20 cellular contexts compared by ENCODE assay signal in genomic region chrX:11336201-11336600, GRCh38. TPM values are rescaled to one million over a fixed set of nuclear protein-coding genes. Genes with fewer than 3 reads are reported as not detected.
DNase-seq lines count a peak whose midpoint lies in the region; FAIRE-seq and TF ChIP-seq lines count a peak whose summit lies in the region.
"Had no signal": no experiment of that assay in that cellular context is flagged by ENCODE, and none has a peak within 500 bp of the region (broad histone marks: within the 10 kb centered on the region; RNA-seq: fewer than 3 reads in every experiment).

No MANE protein-coding gene starts in this region.

- peak overlapping the region; percentile 18 for H3K27ac ChIP-seq in DOHH2 (ENCODE audit: low read depth, low read length)
- H3K27ac ChIP-seq: SK-N-MC had no signal

- H3K36me3 ChIP-seq in DOHH2 (ENCODE audit: control insufficient read depth, low read length): no peaks in the 10 kb centered on the region

- no peaks in the 10 kb centered on the region for H3F3A ChIP-seq in DOHH2 (ENCODE audit: control insufficient read depth, insufficient read depth)

- no peaks in the 10 kb centered on the region for H3K27me3 ChIP-seq in DOHH2 (ENCODE audit: control insufficient read depth, low read length)

- H3K79me2 ChIP-seq in DOHH2 (ENCODE audit: control insufficient read depth, low read length): no peaks in the 10 kb centered on the region

- DNase-seq in NCI-H1417 (lab: John Stamatoyannopoulos, UW) (peak in 2 of 3 experiments; percentile 39 to 86), NCI-H69 (lab: John Stamatoyannopoulos, UW) (peak; percentile 79), dermis microvascular lymphatic vessel endothelial cell (ENCODE audit: low read depth in 2 of 2) (peak; percentile 15 to 81), frontal cortex (ENCODE audit: low spot score in 2 of 2) (no peak), NAMALWA (ENCODE audit: low spot score) (no peak), mucosa of gallbladder (ENCODE audit: low spot score) (no peak)
- DNase-seq: CD4-positive, alpha-beta memory T cell; IMR-90; MV-4-11; NCI-H82; PC-3; SHP77; SW 1271; T-helper 17 cell had no signal

- H3K9me2 ChIP-seq in DOHH2 (replicated peaks; ENCODE audit: control insufficient read depth, low read length): no peaks in the 10 kb centered on the region

- H3K4me1 ChIP-seq in DOHH2 (ENCODE audit: control insufficient read depth, low read length): peaks cover 24% of the 10 kb centered on the region

- FAIRE-seq in frontal cortex (lab: Jason Lieb, UNC): no peak

- peak overlapping the region; percentile 32; the same call in 1 of the 2 replicates for H3K4me3 ChIP-seq in DOHH2 (ENCODE audit: low read length)
- H3K4me3 ChIP-seq: SK-N-MC had no signal

- no peaks in the 10 kb centered on the region for H3K9me3 ChIP-seq in DOHH2 (ENCODE audit: control insufficient read depth, insufficient read depth, low read length)

- H3K4me2 ChIP-seq in DOHH2 (ENCODE audit: low read length): peak overlapping the region; percentile 8

- H4K20me1 ChIP-seq in DOHH2 (ENCODE audit: control insufficient read depth, insufficient read depth, low read depth, low read length): no peaks in the 10 kb centered on the region

- no peak for TF ChIP-seq CTCF in DOHH2 (IDR thresholded peaks at IDR 0.05; ENCODE audit: low read depth, low read length, poor library complexity, severe bottlenecking)

RNA-seq across cellular contexts. Expression of gene AMELX, which starts 43.0 kb away (rescaled TPM):
- not detected in 2 replicates for total RNA-seq in dermis microvascular lymphatic vessel endothelial cell
- not detected for total RNA-seq in frontal cortex
- total RNA-seq in mucosa of gallbladder: not detected
- total RNA-seq: A673; CD4-positive, alpha-beta memory T cell; H4; IMR-90; NCI-H460; PC-3; RPMI7951; T-helper 17 cell had no signal

Comparison
In these comparisons a context has a peak if more than half of its experiments do, and no peak if none do; other contexts are left out.
1. DNase-seq: peak in NCI-H1417 (2 of 3), NCI-H69 (single experiment) and dermis microvascular lymphatic vessel endothelial cell (2 of 2); none in frontal cortex (0 of 2), NAMALWA (single experiment) and mucosa of gallbladder (single experiment).